In genomic region chr4:185384877-185385465, GRCh38 we compare ENCODE assay signal across 11 cellular contexts. TPM values are rescaled to one million over a fixed set of nuclear protein-coding genes. Genes with fewer than 3 reads are reported as not detected.
DNase-seq lines count a peak whose midpoint lies in the region; ATAC-seq and TF ChIP-seq lines count a peak whose summit lies in the region.
"Had no signal": no experiment of that assay in that cellular context is flagged by ENCODE, and none has a peak within 500 bp of the region (broad histone marks: within the 10 kb centered on the region; RNA-seq: fewer than 3 reads in every experiment).

No MANE protein-coding gene starts in this region.

- H3K9me3 Mint-ChIP-seq in activated T-cell treated with anti-CD3 and anti-CD28 coated beads, Interleukin-2, amount 50 U/mL, for 4 hours, result peaks cover 10% of the 10 kb centered on the region

- H3K4me3 ChIP-seq in H7 (ENCODE audit: insufficient read depth, low read depth, low read length), result no peak overlapping the region
- H3K4me3 ChIP-seq in RWPE2 (ENCODE audit: severe bottlenecking), result no peak overlapping the region
- peak overlapping the region in 6 of 12 donors; percentile 7 to 32 (median 20) for H3K4me3 ChIP-seq in heart left ventricle
- no peak overlapping the region for H3K4me3 ChIP-seq in skeletal muscle satellite cell (ENCODE audit: low read length)

- DNase-seq in H7 (peak; percentile 27), RWPE2 (ENCODE audit: low spot score) (no peak), heart left ventricle (peak in 2 of 5 donors; percentile 18 to 29), NCI-H2196 (lab: John Stamatoyannopoulos, UW; ENCODE audit: unreplicated experiment) (no peak), hippocampal formation (lab: John Stamatoyannopoulos, UW) (no peak)
- no peak for DNase-seq in activated T-cell treated with anti-CD3 and anti-CD28 coated beads, Interleukin-2, amount 50 U/mL, for 4 hours
- DNase-seq: activated gamma-delta T cell; cortex of kidney; NCI-H2029; stimulated activated CD4-positive, alpha-beta T cell treated with anti-CD3 and anti-CD28 coated beads, Interleukin-2, amount 100 ng/mL, for 24 hours had no signal

- no peaks in the 10 kb centered on the region for H3K27me3 ChIP-seq in H7 (ENCODE audit: control insufficient read depth, insufficient read depth, low read length)
- no peaks in the 10 kb centered on the region for H3K27me3 ChIP-seq in RWPE2 (ENCODE audit: insufficient read depth, poor library complexity, severe bottlenecking)
- no peaks in the 10 kb centered on the region for H3K27me3 ChIP-seq in heart left ventricle
- no peaks in the 10 kb centered on the region for H3K27me3 ChIP-seq in skeletal muscle satellite cell (ENCODE audit: control insufficient read depth, insufficient read depth, low read length)

- no peaks in the 10 kb centered on the region for H3K9me3 ChIP-seq in RWPE2 (ENCODE audit: severe bottlenecking)
- H3K9me3 ChIP-seq in heart left ventricle, result peaks cover 0 to 13% (median 0%) of the 10 kb centered on the region in 12 donors
- H3K9me3 ChIP-seq in skeletal muscle satellite cell (replicated peaks; ENCODE audit: low read length), result peaks cover 3% of the 10 kb centered on the region

- H3K27me3 Mint-ChIP-seq in activated T-cell treated with anti-CD3 and anti-CD28 coated beads, Interleukin-2, amount 50 U/mL, for 4 hours (ENCODE audit: low read depth), result peaks cover 3% of the 10 kb centered on the region

- no peak overlapping the region for H3K4me3 Mint-ChIP-seq in activated T-cell treated with anti-CD3 and anti-CD28 coated beads, Interleukin-2, amount 50 U/mL, for 4 hours

- TF ChIP-seq POLR2A in heart left ventricle (IDR thresholded peaks at IDR 0.05), result no peak

- peak overlapping the region; percentile 27 for H3K27ac ChIP-seq in RWPE2 (ENCODE audit: poor library complexity, severe bottlenecking)
- peak overlapping the region in 10 of 12 donors; percentile 2 to 75 (median 50) for H3K27ac ChIP-seq in heart left ventricle

- intact Hi-C loops in heart left ventricle (cut with DNase I), result loop anchor here in 1 of 10 donors (1.0 to 5.0 kb wide), 2 partner anchors 38 to 181 kb away; no protein-coding TSS in a partner anchor

- 33 to 46% (median 45%) methylated on average over 16 of the region's 16 CpGs for WGBS in heart left ventricle, 4 donors

- TF ChIP-seq CTCF in RWPE2 (IDR thresholded peaks at IDR 0.05; ENCODE audit: poor library complexity, severe bottlenecking) (no peak), heart left ventricle (IDR thresholded peaks at IDR 0.05) (no peak)

- peaks cover 7% of the 10 kb centered on the region for H3K36me3 Mint-ChIP-seq in activated T-cell treated with anti-CD3 and anti-CD28 coated beads, Interleukin-2, amount 50 U/mL, for 4 hours (ENCODE audit: insufficient read depth)

- peaks cover 7% of the 10 kb centered on the region for H3K4me1 Mint-ChIP-seq in activated T-cell treated with anti-CD3 and anti-CD28 coated beads, Interleukin-2, amount 50 U/mL, for 4 hours (ENCODE audit: low read depth)

- H3K36me3 ChIP-seq in H7 (replicated peaks; ENCODE audit: control insufficient read depth, insufficient read depth, low read length), result no peaks in the 10 kb centered on the region
- H3K36me3 ChIP-seq in RWPE2 (ENCODE audit: low read depth), result no peaks in the 10 kb centered on the region
- H3K36me3 ChIP-seq in heart left ventricle, result no peaks in the 10 kb centered on the region
- H3K36me3 ChIP-seq in skeletal muscle satellite cell (ENCODE audit: insufficient read depth, low read length), result peaks cover 20% of the 10 kb centered on the region

- peak overlapping the region; percentile 66 for H3K4me2 ChIP-seq in skeletal muscle satellite cell (ENCODE audit: low read length)

- ATAC-seq in RWPE2 (ENCODE audit: low read depth), result peak; percentile 49; the same call in 2 of the 3 replicates
- ATAC-seq in heart left ventricle, result peak; percentile 18 to 89 (median 58)
- ATAC-seq in activated T-cell treated with anti-CD3 and anti-CD28 coated beads, Interleukin-2, amount 50 U/mL, for 4 hours, result no peak

- H3K9ac ChIP-seq in skeletal muscle satellite cell (ENCODE audit: low read depth, low read length), result peak overlapping the region; percentile 43

- H3K4me1 ChIP-seq in RWPE2 (ENCODE audit: insufficient read depth, poor library complexity, severe bottlenecking) (peaks cover 29% of the 10 kb centered on the region), heart left ventricle (peaks cover 0 to 14% (median 0%) of the 10 kb centered on the region in 12 donors), skeletal muscle satellite cell (ENCODE audit: control insufficient read depth, insufficient read depth, low read length) (peaks cover 11% of the 10 kb centered on the region)

RNA-seq across cellular contexts. Expression of gene LRP2BP, which starts 10.8 kb away (rescaled TPM):
- 0.21 and 0.26 TPM in 2 replicates for total RNA-seq in H7 (2014; rRNA removed; shearing (Covaris generic))
- 1 to 10 TPM in 8 of 9 donors, under 1 TPM in 1; 0.80 to 3.5 (median 1.3) TPM for total RNA-seq in heart left ventricle
- 1 to 10 TPM in 1 of 2 donors, under 1 TPM in 1; 0.62 to 1.2 TPM for polyA plus RNA-seq in heart left ventricle
- 0.25 and 0.66 TPM in 2 replicates for total RNA-seq in skeletal muscle satellite cell (2012; rRNA removed)
- under 1 TPM; 0.16 to 0.40 (median 0.21) TPM for total RNA-seq in activated T-cell treated with anti-CD3 and anti-CD28 coated beads, Interleukin-2, amount 50 U/mL, for 4 hours

RNA-seq across cellular contexts. Expression of gene ANKRD37, which starts 11.7 kb away (rescaled TPM):
- 0.24 and 2.5 TPM in 2 replicates for total RNA-seq in H7 (2014; rRNA removed; shearing (Covaris generic))
- 10 to 100 TPM in 7 of 9 donors, 1 to 10 TPM in 2; 8.4 to 21.3 (median 12.2) TPM for total RNA-seq in heart left ventricle
- polyA plus RNA-seq in heart left ventricle, result 10 to 100 TPM; 11.8 to 30.6 TPM
- 4.6 and 8.3 TPM in 2 replicates for total RNA-seq in skeletal muscle satellite cell (2012; rRNA removed)
- total RNA-seq in activated T-cell treated with anti-CD3 and anti-CD28 coated beads, Interleukin-2, amount 50 U/mL, for 4 hours, result 10 to 100 TPM; 16.8 to 20.8 (median 20.3) TPM

RNA-seq across cellular contexts. Expression of gene UFSP2, which starts 40.8 kb away (rescaled TPM):
- 26.1 and 31.8 TPM in 2 replicates for total RNA-seq in H7 (2014; rRNA removed; shearing (Covaris generic))
- total RNA-seq in heart left ventricle, result 10 to 100 TPM; 25.2 to 52.4 (median 35.1) TPM
- 10 to 100 TPM; 17.7 to 35.0 TPM for polyA plus RNA-seq in heart left ventricle
- total RNA-seq in skeletal muscle satellite cell (2012; rRNA removed), result 30.7 and 43.9 TPM in 2 replicates
- total RNA-seq in activated T-cell treated with anti-CD3 and anti-CD28 coated beads, Interleukin-2, amount 50 U/mL, for 4 hours, result 10 to 100 TPM; 15.3 to 25.7 (median 18.2) TPM

Comparison
In these comparisons a context has a peak if more than half of its experiments do, and no peak if none do; other contexts are left out.
1. ATAC-seq: peak in RWPE2 (single experiment) and heart left ventricle (4 of 4); none in activated T-cell treated with anti-CD3 and anti-CD28 coated beads, Interleukin-2, amount 50 U/mL, for 4 hours (0 of 2).